Comparison of ENCODE assay signal across 10 cellular contexts in genomic region chr2:45128580-45128997, GRCh38.
DNase-seq lines count a peak whose midpoint lies in the region; ATAC-seq, FAIRE-seq and TF ChIP-seq lines count a peak whose summit lies in the region.
"Had no signal": no experiment of that assay in that cellular context is flagged by ENCODE, and none has a peak within 500 bp of the region (broad histone marks: within the 10 kb centered on the region; RNA-seq: fewer than 3 reads in every experiment).

No MANE protein-coding gene starts in this region.

- ATAC-seq in A549 (peak; percentile 82 to 91), left cardiac atrium (peak; percentile 61 to 91)
- ATAC-seq: activated T-cell treated with anti-CD3 and anti-CD28 coated beads, Interleukin-2, amount 50 U/mL, for 72 hours had no signal

- no peaks in the 10 kb centered on the region for H3K27me3 ChIP-seq in adrenal gland

- WGBS in A549 (ENCODE audit: missing lambda C conversion rate) = 16% methylated on average over 1 of the region's 1 CpG
- 18 to 36% (median 34%) methylated on average over 1 of the region's 1 CpG for WGBS in adrenal gland, 4 donors

- TF ChIP-seq POLR2A in A549 (IDR thresholded peaks at IDR 0.05; ENCODE audit: low read length) = no peak
- no peak for TF ChIP-seq POLR2A in adrenal gland (IDR thresholded peaks at IDR 0.05)

- no peaks in the 10 kb centered on the region for H3K36me3 ChIP-seq in adrenal gland (replicated peaks in 1 of 2)

- H3K4me3 ChIP-seq in A549 (no peak overlapping the region), HFF-Myc (replicated peaks; ENCODE audit: low read depth, low read length) (no peak overlapping the region), adrenal gland (no peak overlapping the region)

- peak; percentile 41 to 81 for DNase-seq in A549 (ENCODE audit: low read depth in 1 of 2, low spot score in 1 of 2)
- DNase-seq in HFF-Myc (ENCODE audit: extremely low read depth, low read depth) = peak; percentile 73
- DNase-seq in adrenal gland = peak; percentile 48 to 86 (median 71)
- DNase-seq in left cardiac atrium = peak; percentile 65
- DNase-seq in NCI-H2081 treated with DMSO at 0.1 percent for 48 hours (lab: John Stamatoyannopoulos, UW) = no peak
- no peak for DNase-seq in activated effector memory CD4-positive, alpha-beta T cell treated with Interleukin-2 at 50 U/mL for 16 hours
- no peak for DNase-seq in T-helper 1 cell
- no peak for DNase-seq in NCI-H1092 (lab: John Stamatoyannopoulos, UW)
- DNase-seq: activated T-cell treated with anti-CD3 and anti-CD28 coated beads, Interleukin-2, amount 50 U/mL, for 72 hours; stimulated activated CD4-positive, alpha-beta T cell treated with anti-CD3 and anti-CD28 coated beads, Interleukin-4, amount 100 ng/mL, for 24 hours had no signal

- TF ChIP-seq CTCF in A549 (IDR thresholded peaks at IDR 0.05) = peak; percentile 33; the same call in 1 of the 3 replicates
- no peak for TF ChIP-seq CTCF in HFF-Myc (IDR thresholded peaks at IDR 0.05; ENCODE audit: low read depth, low read length, missing control alignments)
- no peak for TF ChIP-seq CTCF in adrenal gland (IDR thresholded peaks at IDR 0.05)

- H3K9me3 ChIP-seq in A549 (no peaks in the 10 kb centered on the region), adrenal gland (replicated peaks in 1 of 3) (no peaks in the 10 kb centered on the region)

- H3K27ac ChIP-seq in A549 = peak overlapping the region; percentile 38 to 48; a peak in 3 of 6 replicates
- H3K27ac ChIP-seq in adrenal gland = no peak overlapping the region

- POLR2A ChIA-PET in A549 (lab: Yijun Ruan, JAX) = interaction anchor here (1.1 to 1.6 kb wide), 2 partner anchors 9 to 41 kb away, joined by 4 to 10 read pairs; no protein-coding TSS in a partner anchor

- CTCF ChIA-PET in A549 (lab: Yijun Ruan, JAX) = interaction anchor here (0.7 to 2.5 kb wide), 12 partner anchors 9 to 366 kb away, joined by 3 to 8 read pairs (median 3); no protein-coding TSS in a partner anchor

- TF ChIP-seq RAD21 in A549 (conservative IDR thresholded peaks at IDR 0.05 in 1 of 2, IDR thresholded peaks at IDR 0.05 in 1 of 2) = peak; percentile 32 to 44; a peak in 2 of 5 replicates

- H3K4me1 ChIP-seq in A549 = peaks cover 18% of the 10 kb centered on the region
- peaks cover 0 to 4% of the 10 kb centered on the region in 2 donors for H3K4me1 ChIP-seq in adrenal gland (replicated peaks in 1 of 2)

- intact Hi-C loops in adrenal gland (cut with DNase I) (no loop called here), left cardiac atrium (cut with DNase I) (no loop called here)

- no peak for FAIRE-seq in A549 (lab: Jason Lieb, UNC)

- peak overlapping the region; percentile 31 for H3K4me2 ChIP-seq in A549

- 0 out of 5 replicates have a peak, but pooled peaks of 1 of the 2 experiments have one; percentile 11 for TF ChIP-seq EP300 in A549 (IDR thresholded peaks at IDR 0.05)

TF ChIP-seq in A549, 52 proteins besides CTCF, POLR2A, EP300 and RAD21:
- TF ChIP-seq CEBPB (IDR thresholded peaks at IDR 0.05) (peak; percentile 20 to 23; a peak in 2 of 4 replicates), FOSL2 (IDR thresholded peaks at IDR 0.05) (peak; percentile 75), FOSL2 (CRISPR knock-in tag; IDR thresholded peaks at IDR 0.05) (peak; percentile 72), JUNB (IDR thresholded peaks at IDR 0.05) (peak; percentile 65), KDM1A (IDR thresholded peaks at IDR 0.05; ENCODE audit: low read depth) (no peak), HOXB5 (CRISPR knock-in tag; IDR thresholded peaks at IDR 0.05) (peak; percentile 92), HDAC2 (IDR thresholded peaks at IDR 0.05) (no peak), SMC3 (IDR thresholded peaks at IDR 0.05) (0 out of 3 replicates have a peak, but pooled peaks have one; percentile 37)
- TF ChIP-seq, protein P1, sequence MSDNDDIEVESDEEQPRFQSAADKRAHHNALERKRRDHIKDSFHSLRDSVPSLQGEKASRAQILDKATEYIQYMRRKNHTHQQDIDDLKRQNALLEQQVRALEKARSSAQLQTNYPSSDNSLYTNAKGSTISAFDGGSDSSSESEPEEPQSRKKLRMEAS (IDR thresholded peaks at IDR 0.05) = peak; percentile 34; the same call in 1 of the 2 replicates

Comparison
In these comparisons a context has a peak if more than half of its experiments do, and no peak if none do; other contexts are left out.
1. DNase-seq: peak in A549 (2 of 2), HFF-Myc (single experiment), adrenal gland (7 of 7) and left cardiac atrium (single experiment); none in NCI-H2081 treated with DMSO at 0.1 percent for 48 hours (single experiment), activated effector memory CD4-positive, alpha-beta T cell treated with Interleukin-2 at 50 U/mL for 16 hours (single experiment), T-helper 1 cell (0 of 5) and NCI-H1092 (single experiment).
2. H3K27ac ChIP-seq: peak in A549 (2 of 2); none in adrenal gland (0 of 5).